Comparison of ENCODE assay signal across 7 cellular contexts in genomic region chr14:19658706-19659105, GRCh38. TPM values are rescaled to one million over a fixed set of nuclear protein-coding genes. Genes with fewer than 3 reads are reported as not detected.
"Had no signal": no experiment of that assay in that cellular context is flagged by ENCODE, and none has a peak within 500 bp of the region (broad histone marks: within the 10 kb centered on the region; RNA-seq: fewer than 3 reads in every experiment).

No MANE protein-coding gene starts in this region.

RNA-seq across cellular contexts. Expression of gene OR11H2, which starts 55.0 kb away (rescaled TPM):
- total RNA-seq: GM23248, H4, H7, HFFc6, HT1080, IMR-90, K562 had no signal
